32 cellular contexts compared by ENCODE assay signal in the genomic region with DNA sequence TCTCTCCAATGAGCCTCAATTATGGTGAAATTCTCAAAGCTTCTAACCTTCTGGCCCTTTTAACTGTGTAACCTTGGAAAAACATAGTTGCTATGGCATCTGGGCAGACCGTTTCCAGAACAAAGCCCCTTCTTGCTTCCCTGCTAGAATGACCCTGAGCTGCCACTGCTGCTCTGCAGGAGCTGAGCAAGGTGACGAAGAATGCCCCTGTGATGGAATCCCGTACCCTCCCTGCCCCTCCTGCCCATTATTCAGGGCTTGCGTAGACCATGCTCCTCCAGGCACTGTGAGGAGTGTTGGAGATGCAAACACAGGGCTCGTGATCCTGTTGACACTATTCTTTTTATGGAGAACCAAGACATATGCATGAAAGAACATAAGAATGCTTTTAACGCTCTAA.
"Had no signal": no experiment of that assay in that cellular context is flagged by ENCODE, and none has a peak within 500 bp of the region (broad histone marks: within the 10 kb centered on the region; RNA-seq: fewer than 3 reads in every experiment).

No MANE protein-coding gene starts in this region.

- H3K27ac Mint-ChIP-seq: activated CD4-positive, alpha-beta T cell treated with anti-CD3 and anti-CD28 coated beads, Interleukin-2, amount 10 ng/mL, durations not matched to agents 24 days and 14 days; activated CD8-positive, alpha-beta T cell treated with anti-CD3 and anti-CD28 coated beads for 36 hours; activated naive CD4-positive, alpha-beta T cell treated with anti-CD3 and anti-CD28 coated beads for 36 hours; activated naive CD4-positive, alpha-beta T cell treated with anti-CD3 and anti-CD28 coated beads, Interleukin-2, amount 50 U/mL, for 72 hours; activated T-cell treated with anti-CD3 and anti-CD28 coated beads, Interleukin-2, amount 50 U/mL, for 24 hours had no signal

- H3K4me1 Mint-ChIP-seq: activated CD4-positive, alpha-beta T cell treated with anti-CD3 and anti-CD28 coated beads, Interleukin-2, amount 10 ng/mL, durations not matched to agents 24 days and 14 days; central memory CD8-positive, alpha-beta T cell had no signal

- H3K9me3 Mint-ChIP-seq: activated CD4-positive, alpha-beta T cell treated with anti-CD3 and anti-CD28 coated beads, Interleukin-2, amount 10 ng/mL, durations not matched to agents 24 days and 14 days; activated naive CD4-positive, alpha-beta T cell treated with anti-CD3 and anti-CD28 coated beads for 36 hours had no signal

- DNase-seq: activated CD4-positive, alpha-beta T cell treated with anti-CD3 and anti-CD28 coated beads, Interleukin-2, amount 10 ng/mL, durations not matched to agents 24 days and 14 days; activated CD4-positive, alpha-beta T cell treated with anti-CD3 and anti-CD28 coated beads, Interleukin-2, amount 50 U/mL, for 4 hours; activated CD8-positive, alpha-beta T cell treated with anti-CD3 and anti-CD28 coated beads for 36 hours; activated gamma-delta T cell treated with Interleukin-2 at 50 U/mL for 16 hours; activated naive CD4-positive, alpha-beta T cell treated with anti-CD3 and anti-CD28 coated beads for 36 hours; activated T-cell treated with anti-CD3 and anti-CD28 coated beads, Interleukin-2, amount 50 U/mL, for 24 hours; anterior cingulate cortex; brain microvascular endothelial cell; Kasumi-1; KG1; MG63; NCI-H1092; NCI-H1417; NCI-H146; NCI-H187; NCI-H2029 treated with DMSO at 0.1 percent for 48 hours; NCI-H2107; NCI-H2171; NCI-H226; NCI-H446 treated with DMSO at 0.1 percent for 48 hours; NCI-H524; NCI-H69; NCI-H82; SHP77; SJCRH30; T1000; WERI-Rb-1 had no signal

- H3K36me3 Mint-ChIP-seq: activated naive CD4-positive, alpha-beta T cell treated with anti-CD3 and anti-CD28 coated beads, Interleukin-2, amount 50 U/mL, for 72 hours had no signal

- H3K9me3 ChIP-seq: adrenal gland, MG63, SJCRH30 had no signal

- ATAC-seq: activated CD8-positive, alpha-beta T cell treated with anti-CD3 and anti-CD28 coated beads for 36 hours; activated naive CD4-positive, alpha-beta T cell treated with anti-CD3 and anti-CD28 coated beads, Interleukin-2, amount 50 U/mL, for 72 hours; Panc1 had no signal

- H3K4me3 Mint-ChIP-seq: activated CD4-positive, alpha-beta T cell treated with anti-CD3 and anti-CD28 coated beads, Interleukin-2, amount 10 ng/mL, durations not matched to agents 24 days and 14 days; activated CD8-positive, alpha-beta T cell treated with anti-CD3 and anti-CD28 coated beads for 36 hours; activated naive CD4-positive, alpha-beta T cell treated with anti-CD3 and anti-CD28 coated beads for 36 hours; activated T-cell treated with anti-CD3 and anti-CD28 coated beads, Interleukin-2, amount 50 U/mL, for 24 hours; central memory CD8-positive, alpha-beta T cell had no signal

- H3K4me1 ChIP-seq: adrenal gland, SJCRH30 had no signal

- H3K27me3 Mint-ChIP-seq: activated CD4-positive, alpha-beta T cell treated with anti-CD3 and anti-CD28 coated beads, Interleukin-2, amount 10 ng/mL, durations not matched to agents 24 days and 14 days; activated CD8-positive, alpha-beta T cell treated with anti-CD3 and anti-CD28 coated beads for 36 hours; activated T-cell treated with anti-CD3 and anti-CD28 coated beads, Interleukin-2, amount 50 U/mL, for 24 hours; central memory CD8-positive, alpha-beta T cell had no signal

- H3K36me3 ChIP-seq: MG63, SJCRH30 had no signal

- H3K27me3 ChIP-seq: adrenal gland, brain microvascular endothelial cell, MG63, SJCRH30 had no signal

- H3K27ac ChIP-seq: adrenal gland, brain microvascular endothelial cell, SJCRH30, SK-N-MC, WERI-Rb-1 had no signal

- H3K4me3 ChIP-seq: adrenal gland, MG63, SJCRH30, SK-N-MC had no signal
